ENCODE assay signal across 21 cellular contexts in genomic region chr19:50192463-50193211, GRCh38. TPM values are rescaled to one million over a fixed set of nuclear protein-coding genes. Genes with fewer than 3 reads are reported as not detected.
A peak's percentile ranks its signal among the peaks of the same experiment; 100 is the strongest.
DNase-seq lines count a peak whose midpoint lies in the region; ATAC-seq, FAIRE-seq and TF ChIP-seq lines count a peak whose summit lies in the region.
"Had no signal": no experiment of that assay in that cellular context is flagged by ENCODE, and none has a peak within 500 bp of the region (broad histone marks: within the 10 kb centered on the region; RNA-seq: fewer than 3 reads in every experiment).

No MANE protein-coding gene starts in this region.

- H3F3A ChIP-seq in neural progenitor cell (ENCODE audit: low read depth), result no peaks in the 10 kb centered on the region

- intact Hi-C loops in HCT116 (cut with micrococcal nuclease), result no loop called here
- intact Hi-C loops in CD8-positive, alpha-beta T cell (cut with DNase I, micrococcal nuclease), result no loop called here

- POLR2A ChIA-PET in A549 (lab: Yijun Ruan, JAX) (interaction anchor here (0.6 to 1.2 kb wide), 2 partner anchors 133 to 136 kb away, joined by 3 to 10 read pairs; partner anchors contain the start of gene KCNC3), HCT116 (lab: Charles Lee) (interaction anchor here (0.6 kb wide), 2 partner anchors 42 to 136 kb away, joined by 3 read pairs; partner anchors contain the start of gene KCNC3)
- POLR2A ChIA-PET in CD8-positive, alpha-beta T cell (lab: Charles Lee), result no interaction called here

- H3K27ac ChIP-seq in A549 (no peak overlapping the region), HCT116 (ENCODE audit: low read depth, low read length) (no peak overlapping the region), VCaP (peak overlapping the region; percentile 61; the same call in 1 of the 2 replicates), neural progenitor cell (no peak overlapping the region), trophoblast cell (ENCODE audit: low read depth, low read length) (no peak overlapping the region)
- H3K27ac ChIP-seq in CD8-positive, alpha-beta T cell (ENCODE audit: low read depth, low read length), result no peak overlapping the region
- H3K27ac ChIP-seq: C4-2B had no signal

- H3K4me3 ChIP-seq in A549 (no peak overlapping the region), HCT116 (replicated peaks in 1 of 2; ENCODE audit: low read depth in 1 of 2, low read length in 2 of 2) (no peak overlapping the region), neural progenitor cell (no peak overlapping the region), trophoblast cell (ENCODE audit: low read depth, low read length) (no peak overlapping the region)
- no peak overlapping the region for H3K4me3 ChIP-seq in CD8-positive, alpha-beta T cell (ENCODE audit: low read depth, low read length)

- 60% methylated on average over 13 of the region's 13 CpGs for WGBS in A549 (ENCODE audit: missing lambda C conversion rate)
- no CpG with 5 or more reads among the region's 13 CpGs for WGBS in trophoblast cell (ENCODE audit: extremely low coverage, insufficient coverage, insufficient read length)

- H2BK5ac ChIP-seq in trophoblast cell (ENCODE audit: low read depth, low read length, poor library complexity), result no peak overlapping the region

- no peak overlapping the region for H3K23ac ChIP-seq in trophoblast cell (ENCODE audit: low read length)

- H4K91ac ChIP-seq in trophoblast cell (ENCODE audit: low read depth, low read length), result no peak overlapping the region

- peak overlapping the region; percentile 52 for H3K4me3 Mint-ChIP-seq in neural progenitor cell
- no peak overlapping the region for H3K4me3 Mint-ChIP-seq in CD8-positive, alpha-beta T cell
- H3K4me3 Mint-ChIP-seq: CD4-positive, alpha-beta memory T cell had no signal

- DNase-seq in A549 (ENCODE audit: low read depth in 1 of 2, low spot score in 1 of 2) (no peak), HCT116 (ENCODE audit: low read depth, low spot score) (no peak), neural progenitor cell (ENCODE audit: low spot score) (no peak), SHP77 treated with DMSO at 0.1 percent for 48 hours (lab: John Stamatoyannopoulos, UW) (no peak), trophoblast cell (no peak)
- no peak for DNase-seq in CD8-positive, alpha-beta T cell
- DNase-seq: BE2C; CD4-positive, alpha-beta memory T cell; COR-L47; DMS153; DMS79 treated with DMSO at 0.1 percent for 48 hours; EL; HCEC 1CT had no signal

- H3K36me3 Mint-ChIP-seq in neural progenitor cell, result no peaks in the 10 kb centered on the region
- H3K36me3 Mint-ChIP-seq in CD8-positive, alpha-beta T cell, result no peaks in the 10 kb centered on the region
- H3K36me3 Mint-ChIP-seq: CD4-positive, alpha-beta memory T cell had no signal

- TF ChIP-seq POLR2A in A549 (IDR thresholded peaks at IDR 0.05; ENCODE audit: low read length), result no peak
- no peak for TF ChIP-seq POLR2A in HCT116 (IDR thresholded peaks at IDR 0.05; ENCODE audit: borderline replicate concordance, extremely low read depth, insufficient read depth, insufficient read length)

- ATAC-seq in A549, result peak; percentile 16 to 22; a peak in 2 of 6 replicates
- no peak for ATAC-seq in HCT116
- ATAC-seq in CD8-positive, alpha-beta T cell, result no peak

- CTCF ChIA-PET in A549 (lab: Yijun Ruan, JAX) (interaction anchor here (1.2 to 2.0 kb wide), 4 partner anchors 9 to 112 kb away, joined by 3 to 5 read pairs (median 4); no protein-coding TSS in a partner anchor), HCT116 (lab: Charles Lee) (no interaction called here)
- CTCF ChIA-PET in CD8-positive, alpha-beta T cell (lab: Charles Lee), result no interaction called here

- H3K9ac ChIP-seq in HCT116 (ENCODE audit: low read length) (no peak overlapping the region), neural progenitor cell (no peak overlapping the region), trophoblast cell (ENCODE audit: low read length) (no peak overlapping the region)

- H4K12ac ChIP-seq in trophoblast cell (ENCODE audit: low read depth, low read length), result no peak overlapping the region

- no peak overlapping the region for H3K14ac ChIP-seq in trophoblast cell (ENCODE audit: low read length)

- no peak for TF ChIP-seq RAD21 in A549 (conservative IDR thresholded peaks at IDR 0.05 in 1 of 2, IDR thresholded peaks at IDR 0.05 in 1 of 2)
- TF ChIP-seq RAD21 in HCT116 (IDR thresholded peaks at IDR 0.05; ENCODE audit: low read depth), result no peak

- RAD21 ChIA-PET in HCT116 (lab: Charles Lee; ENCODE audit: low non-redundant PET in 1 of 2, low total read pairs in 2 of 2, uncharacterized antibody in 2 of 2, unreplicated experiment in 2 of 2), result no interaction called here

- H3K9me3 ChIP-seq in A549, result no peaks in the 10 kb centered on the region
- no peaks in the 10 kb centered on the region for H3K9me3 ChIP-seq in HCT116 (ENCODE audit: control insufficient read depth in 1 of 2, insufficient read depth in 1 of 2, low read depth in 1 of 2, low read length in 2 of 2)
- H3K9me3 ChIP-seq in neural progenitor cell (ENCODE audit: low read depth), result no peaks in the 10 kb centered on the region
- no peaks in the 10 kb centered on the region for H3K9me3 ChIP-seq in CD8-positive, alpha-beta T cell (ENCODE audit: low read length)
- peaks cover 5% of the 10 kb centered on the region for H3K9me3 ChIP-seq in trophoblast cell (ENCODE audit: insufficient read depth, low read depth, low read length)
- H3K9me3 ChIP-seq: BE2C had no signal

- no peak overlapping the region for H2BK120ac ChIP-seq in trophoblast cell (ENCODE audit: insufficient read depth, low read length, poor library complexity)

- peaks cover 13% of the 10 kb centered on the region for H3K27me3 Mint-ChIP-seq in neural progenitor cell (ENCODE audit: insufficient read depth, low read depth)
- peaks cover 40% of the 10 kb centered on the region for H3K27me3 Mint-ChIP-seq in CD8-positive, alpha-beta T cell (ENCODE audit: low read depth)

- H3K4me1 ChIP-seq in A549 (no peaks in the 10 kb centered on the region), HCT116 (ENCODE audit: control insufficient read depth in 1 of 2, insufficient read depth in 2 of 2, low read length in 2 of 2) (0 out of 4 replicates have a peak, but pooled peaks cover 0 to 3% of the 10 kb centered on the region in 2 experiments), neural progenitor cell (no peaks in the 10 kb centered on the region), trophoblast cell (ENCODE audit: control insufficient read depth in 1 of 2, insufficient read depth in 2 of 2, low read length in 2 of 2) (no peaks in the 10 kb centered on the region)
- H3K4me1 ChIP-seq in CD8-positive, alpha-beta T cell (ENCODE audit: insufficient read depth, low read length), result no peaks in the 10 kb centered on the region
- H3K4me1 ChIP-seq: BE2C had no signal

- H3K9me2 ChIP-seq in HCT116 (ENCODE audit: insufficient read depth), result no peaks in the 10 kb centered on the region

- no peak for FAIRE-seq in A549 (lab: Jason Lieb, UNC)
- FAIRE-seq: A204.1, D721Med, G401.6, GM19239, H1 had no signal

- no peak overlapping the region for H3K27ac Mint-ChIP-seq in neural progenitor cell
- no peak overlapping the region for H3K27ac Mint-ChIP-seq in CD8-positive, alpha-beta T cell

- H4K20me1 ChIP-seq in HCT116 (ENCODE audit: insufficient read depth), result no peaks in the 10 kb centered on the region
- no peaks in the 10 kb centered on the region for H4K20me1 ChIP-seq in neural progenitor cell (ENCODE audit: low read depth)

- no peak overlapping the region for H2AK5ac ChIP-seq in trophoblast cell (ENCODE audit: low read length)

- no peaks in the 10 kb centered on the region for H3K79me1 ChIP-seq in trophoblast cell (ENCODE audit: low read length)

- H3K18ac ChIP-seq in trophoblast cell (ENCODE audit: low read length), result no peak overlapping the region

- H3K27me3 ChIP-seq in HCT116 (ENCODE audit: insufficient read depth, low read length) (peaks cover 14% of the 10 kb centered on the region; the same call in 1 of the 2 replicates), neural progenitor cell (peaks cover 31% of the 10 kb centered on the region), trophoblast cell (ENCODE audit: insufficient read depth, low read length) (no peaks in the 10 kb centered on the region)
- no peaks in the 10 kb centered on the region for H3K27me3 ChIP-seq in CD8-positive, alpha-beta T cell (ENCODE audit: insufficient read depth, low read length)
- H3K27me3 ChIP-seq: BE2C had no signal

- no peak overlapping the region for H3K4me2 ChIP-seq in A549
- no peak overlapping the region for H3K4me2 ChIP-seq in HCT116 (ENCODE audit: low read length)
- H3K4me2 ChIP-seq in neural progenitor cell, result no peak overlapping the region
- no peak overlapping the region for H3K4me2 ChIP-seq in trophoblast cell (ENCODE audit: low read length)

- H2AFZ ChIP-seq in HCT116 (ENCODE audit: low read depth, low read length, poor library complexity, severe bottlenecking) (no peak overlapping the region), neural progenitor cell (replicated peaks) (no peak overlapping the region), trophoblast cell (ENCODE audit: insufficient read depth, low read length, poor library complexity) (no peak overlapping the region)

- no peak overlapping the region for H2BK12ac ChIP-seq in trophoblast cell (ENCODE audit: low read length)

- no peaks in the 10 kb centered on the region for H3K79me2 ChIP-seq in HCT116 (ENCODE audit: insufficient read depth, low read length)
- no peaks in the 10 kb centered on the region for H3K79me2 ChIP-seq in neural progenitor cell (ENCODE audit: low read depth)
- no peaks in the 10 kb centered on the region for H3K79me2 ChIP-seq in trophoblast cell (ENCODE audit: control insufficient read depth, insufficient read depth, low read length, poor library complexity)

- no peak overlapping the region for H3K4ac ChIP-seq in trophoblast cell (ENCODE audit: low read depth, low read length)

- no peaks in the 10 kb centered on the region for H3K36me3 ChIP-seq in HCT116 (ENCODE audit: control insufficient read depth in 1 of 2, insufficient read depth in 2 of 2, low read length in 2 of 2)
- H3K36me3 ChIP-seq in neural progenitor cell, result no peaks in the 10 kb centered on the region
- H3K36me3 ChIP-seq in CD8-positive, alpha-beta T cell (ENCODE audit: insufficient read depth, low read length), result no peaks in the 10 kb centered on the region
- no peaks in the 10 kb centered on the region for H3K36me3 ChIP-seq in trophoblast cell (ENCODE audit: control insufficient read depth in 1 of 2, insufficient read depth in 2 of 2, low read length in 2 of 2)
- H3K36me3 ChIP-seq: BE2C had no signal

- no peak for TF ChIP-seq CTCF in A549 (IDR thresholded peaks at IDR 0.05)
- TF ChIP-seq CTCF in HCT116 (IDR thresholded peaks at IDR 0.05 in 2 of 3, conservative IDR thresholded peaks at IDR 0.05 in 1 of 3; ENCODE audit: borderline replicate concordance in 1 of 3, insufficient read depth in 1 of 3, low read depth in 2 of 3, low read length in 2 of 3), result no peak
- no peak for TF ChIP-seq CTCF in VCaP (conservative IDR thresholded peaks at IDR 0.05)
- TF ChIP-seq CTCF in neural progenitor cell (IDR thresholded peaks at IDR 0.05), result no peak
- TF ChIP-seq CTCF in CD8-positive, alpha-beta T cell (IDR thresholded peaks at IDR 0.05), result no peak

- no peaks in the 10 kb centered on the region for H3K4me1 Mint-ChIP-seq in neural progenitor cell
- H3K4me1 Mint-ChIP-seq in CD8-positive, alpha-beta T cell (ENCODE audit: low read depth), result no peaks in the 10 kb centered on the region
- H3K4me1 Mint-ChIP-seq: CD4-positive, alpha-beta memory T cell had no signal

- H4K8ac ChIP-seq in trophoblast cell (ENCODE audit: low read depth, low read length), result no peak overlapping the region

- TF ChIP-seq EP300 in A549 (IDR thresholded peaks at IDR 0.05), result no peak

- no peaks in the 10 kb centered on the region for H3K9me3 Mint-ChIP-seq in neural progenitor cell
- H3K9me3 Mint-ChIP-seq in CD8-positive, alpha-beta T cell, result no peaks in the 10 kb centered on the region

- BruUV-seq in HCT116 (replicated peaks; lab: Mats Ljungman, UMichigan), result no TSS peak

RNA-seq across cellular contexts. Expression of gene MYH14, which starts 10.8 kb away (rescaled TPM):
- 4.0 and 4.8 TPM in 2 replicates for polyA plus RNA-seq in A549 (2011; rRNA removed)
- polyA plus RNA-seq in A549 (2012; cell fraction: cytosol; rRNA removed), result 7.2 and 7.8 TPM in 2 replicates
- 14.6 and 16.2 TPM in 2 replicates for polyA plus RNA-seq in A549 (2012; cell fraction: nucleus; rRNA removed)
- 6.4 to 7.0 TPM (median 6.5 TPM) in 3 replicates for polyA plus RNA-seq in A549 (2017; fragmentation: RNase III; extraction: RNeasy Plus Mini Kit Qiagen cat#74134 plus additional on column Dnase treatment)
- polyA minus RNA-seq in A549 (2011; rRNA and poly(A)+ RNA removed), result 12.5 and 18.2 TPM in 2 replicates
- total RNA-seq in HCT116 (2021; ENCODE audit: unreplicated experiment), result 60.1 TPM
- polyA plus RNA-seq in HCT116 (2012), result 56.7 and 59.5 TPM in 2 replicates
- 1.6 and 6.7 TPM in 2 replicates for total RNA-seq in neural progenitor cell (ENCODE audit: low replicate concordance)
- total RNA-seq in CD8-positive, alpha-beta T cell, result not detected
- 16.6 and 17.7 TPM in 2 replicates for polyA plus RNA-seq in trophoblast cell (2013)
- total RNA-seq: CD4-positive, alpha-beta memory T cell had no signal
- polyA plus RNA-seq: AG04450; CD4-positive, alpha-beta memory T cell had no signal

RNA-seq across cellular contexts. Expression of gene IZUMO2, which starts 29.6 kb away (rescaled TPM):
- polyA plus RNA-seq in A549 (2011; rRNA removed), result not detected in 2 replicates
- polyA plus RNA-seq in A549 (2012; cell fraction: cytosol; rRNA removed), result not detected in 2 replicates
- polyA plus RNA-seq in A549 (2012; cell fraction: nucleus; rRNA removed), result not detected in 2 replicates
- polyA plus RNA-seq in A549 (2017; fragmentation: RNase III; extraction: RNeasy Plus Mini Kit Qiagen cat#74134 plus additional on column Dnase treatment), result not detected in 3 replicates
- not detected in 2 replicates for polyA minus RNA-seq in A549 (2011; rRNA and poly(A)+ RNA removed)
- not detected for total RNA-seq in HCT116 (2021; ENCODE audit: unreplicated experiment)
- polyA plus RNA-seq in HCT116 (2012), result not detected in 2 replicates
- total RNA-seq in neural progenitor cell (ENCODE audit: low replicate concordance), result not detected in 2 replicates
- not detected for total RNA-seq in CD8-positive, alpha-beta T cell
- polyA plus RNA-seq in trophoblast cell (2013), result not detected in 2 replicates
- total RNA-seq: CD4-positive, alpha-beta memory T cell had no signal
- polyA plus RNA-seq: AG04450; CD4-positive, alpha-beta memory T cell had no signal

Comparison
In these comparisons a context has a peak if more than half of its experiments do, and no peak if none do; other contexts are left out.
1. ATAC-seq: peak in A549 (2 of 2); none in HCT116 (single experiment) and CD8-positive, alpha-beta T cell (single experiment).
2. Of the 6 proteins assayed by ChIP-seq in both A549 and HCT116: peak only in A549: none; only in HCT116: none; in both: REST; in neither: 5.